ENCODE assay signal across 1 cellular context in genomic region chr3:25423780-25424179, GRCh38.
TF ChIP-seq lines count a peak whose summit lies in the region.

No MANE protein-coding gene starts in this region.

TF ChIP-seq in SK-N-SH treated with all-trans-retinoic acid at 6 μM for 48 hours, 23 proteins besides CTCF, POLR2A, EP300 and RAD21 (continued from another document):
- TF ChIP-seq ZFP30 (CRISPR knock-in tag; IDR thresholded peaks at IDR 0.05) = no peak
- TF ChIP-seq POU6F1 (CRISPR knock-in tag; IDR thresholded peaks at IDR 0.05; ENCODE audit: borderline replicate concordance, low read depth) = no peak
- TF ChIP-seq ZFP3 (CRISPR knock-in tag; IDR thresholded peaks at IDR 0.05) = no peak
- no peak for TF ChIP-seq ZNF565 (CRISPR knock-in tag; conservative IDR thresholded peaks at IDR 0.05; ENCODE audit: low read depth)
